ENCODE assay signal across 19 cellular contexts in genomic region chr4:127214936-127215335, GRCh38.
A peak's percentile ranks its signal among the peaks of the same experiment; 100 is the strongest.
DNase-seq lines count a peak whose midpoint lies in the region; ATAC-seq and TF ChIP-seq lines count a peak whose summit lies in the region.
"Had no signal": no experiment of that assay in that cellular context is flagged by ENCODE, and none has a peak within 500 bp of the region (broad histone marks: within the 10 kb centered on the region; RNA-seq: fewer than 3 reads in every experiment).

No MANE protein-coding gene starts in this region.

- peak overlapping the region; percentile 51 to 93 (median 53) for H3K27ac Mint-ChIP-seq in nephron
- H3K27ac Mint-ChIP-seq: CD4-positive, CD25-positive, alpha-beta regulatory T cell; CD8-positive, alpha-beta memory T cell had no signal

- peaks cover 43% of the 10 kb centered on the region for H3K4me1 Mint-ChIP-seq in nephron
- H3K4me1 Mint-ChIP-seq: CD14-positive monocyte; CD4-positive, alpha-beta memory T cell; CD4-positive, CD25-positive, alpha-beta regulatory T cell; CD8-positive, alpha-beta memory T cell had no signal

- no peaks in the 10 kb centered on the region for H3K36me3 Mint-ChIP-seq in nephron (ENCODE audit: low read depth)
- H3K36me3 Mint-ChIP-seq: CD14-positive monocyte; CD4-positive, alpha-beta memory T cell; CD4-positive, CD25-positive, alpha-beta regulatory T cell; CD8-positive, alpha-beta memory T cell had no signal

- peaks cover 3% of the 10 kb centered on the region for H3K27me3 Mint-ChIP-seq in nephron (ENCODE audit: low read depth)
- H3K27me3 Mint-ChIP-seq: CD4-positive, alpha-beta memory T cell; CD4-positive, CD25-positive, alpha-beta regulatory T cell; CD8-positive, alpha-beta memory T cell had no signal

- H3K4me1 ChIP-seq in heart left ventricle, result peaks cover 0 to 42% (median 3%) of the 10 kb centered on the region in 12 donors
- H3K4me1 ChIP-seq: BLaER1 had no signal

- H3K4me3 Mint-ChIP-seq in nephron, result no peak overlapping the region
- H3K4me3 Mint-ChIP-seq: CD14-positive monocyte; CD4-positive, alpha-beta memory T cell; CD4-positive, CD25-positive, alpha-beta regulatory T cell; CD8-positive, alpha-beta memory T cell had no signal

- intact Hi-C loops in heart left ventricle (cut with DNase I), result no loop called here

- H3K27ac ChIP-seq in heart left ventricle, result peak overlapping the region in 1 of 12 donors; percentile 77
- H3K27ac ChIP-seq: BLaER1 had no signal

- no peaks in the 10 kb centered on the region for H3K9me3 ChIP-seq in heart left ventricle
- H3K9me3 ChIP-seq: BE2C, BLaER1 had no signal

- H3K36me3 ChIP-seq in heart left ventricle, result no peaks in the 10 kb centered on the region
- H3K36me3 ChIP-seq: BE2C, BLaER1 had no signal

- no peaks in the 10 kb centered on the region for H3K27me3 ChIP-seq in heart left ventricle
- H3K27me3 ChIP-seq: BE2C, BLaER1 had no signal

- no peak for ATAC-seq in heart left ventricle

- no peaks in the 10 kb centered on the region for H3K9me3 Mint-ChIP-seq in nephron

- TF ChIP-seq CTCF in nephron (IDR thresholded peaks at IDR 0.05; ENCODE audit: unreplicated experiment in 3 of 3), result no peak
- TF ChIP-seq CTCF in heart left ventricle (IDR thresholded peaks at IDR 0.05), result no peak

- TF ChIP-seq POLR2A in heart left ventricle (IDR thresholded peaks at IDR 0.05), result no peak

- peak; percentile 30 for DNase-seq in NCI-H460 (ENCODE audit: extremely low read depth, low read depth)
- DNase-seq in fibroblast of gingiva (ENCODE audit: low read depth), result peak; percentile 80
- no peak for DNase-seq in DMS 273 (lab: John Stamatoyannopoulos, UW; ENCODE audit: unreplicated experiment)
- no peak for DNase-seq in NCI-H2029 (lab: John Stamatoyannopoulos, UW)
- DNase-seq in AG20443 (ENCODE audit: low spot score), result no peak
- DNase-seq in heart left ventricle, result no peak
- DNase-seq: 8988T; ACHN; BE2C; C1 segment of cervical spinal cord; CD4-positive, alpha-beta memory T cell; CD4-positive, CD25-positive, alpha-beta regulatory T cell; CD8-positive, alpha-beta memory T cell; COR-L47; DMS79 treated with DMSO at 0.1 percent for 48 hours; GF-D8 had no signal

- 75 to 90% (median 83%) methylated on average over 4 of the region's 4 CpGs for WGBS in heart left ventricle, 4 donors

- no peak overlapping the region for H3K4me3 ChIP-seq in heart left ventricle
- H3K4me3 ChIP-seq: BLaER1 had no signal

Comparison
In these comparisons a context has a peak if more than half of its experiments do, and no peak if none do; other contexts are left out.
1. DNase-seq: peak in NCI-H460 (single experiment) and fibroblast of gingiva (single experiment); none in DMS 273 (single experiment), NCI-H2029 (single experiment), AG20443 (single experiment) and heart left ventricle (0 of 5).